In genomic region chr4:134132086-134132783, GRCh38 we compare ENCODE assay signal across 14 cellular contexts.
"Had no signal": no experiment of that assay in that cellular context is flagged by ENCODE, and none has a peak within 500 bp of the region (broad histone marks: within the 10 kb centered on the region; RNA-seq: fewer than 3 reads in every experiment).

No MANE protein-coding gene starts in this region.

- H3K36me3 ChIP-seq: ovary, stomach had no signal

- H3K36me3 Mint-ChIP-seq: activated naive CD4-positive, alpha-beta T cell treated with anti-CD3 and anti-CD28 coated beads, Interleukin-2, amount 50 U/mL, for 24 hours; brain had no signal

- H3K4me3 ChIP-seq: ovary, stomach had no signal

- H3K9me3 ChIP-seq: ovary had no signal

- H3K27me3 Mint-ChIP-seq: activated naive CD4-positive, alpha-beta T cell treated with anti-CD3 and anti-CD28 coated beads, Interleukin-2, amount 50 U/mL, for 24 hours; central memory CD8-positive, alpha-beta T cell had no signal

- H3K4me1 Mint-ChIP-seq: activated naive CD4-positive, alpha-beta T cell treated with anti-CD3 and anti-CD28 coated beads, Interleukin-2, amount 50 U/mL, for 24 hours; brain; central memory CD8-positive, alpha-beta T cell had no signal

- H3K4me3 Mint-ChIP-seq: activated naive CD4-positive, alpha-beta T cell treated with anti-CD3 and anti-CD28 coated beads, Interleukin-2, amount 50 U/mL, for 24 hours; brain; central memory CD8-positive, alpha-beta T cell had no signal

- H3K27ac ChIP-seq: ovary, stomach had no signal

- H3K27me3 ChIP-seq: ovary, stomach had no signal

- H3K4me1 ChIP-seq: stomach had no signal

- H3K27ac Mint-ChIP-seq: activated naive CD4-positive, alpha-beta T cell treated with anti-CD3 and anti-CD28 coated beads, Interleukin-2, amount 50 U/mL, for 24 hours; brain had no signal

- DNase-seq: activated effector memory CD4-positive, alpha-beta T cell treated with Interleukin-2 at 50 U/mL for 16 hours; activated T-cell treated with anti-CD3 and anti-CD28 coated beads, Interleukin-2, amount 50 U/mL, for 1 hour; amniotic stem cell; effector memory CD4-positive, alpha-beta T cell; erythroblast; hypothalamus; kidney glomerular epithelial cell; ovary; stimulated activated CD4-positive, alpha-beta T cell treated with anti-CD3 and anti-CD28 coated beads, Interleukin-15, amount 100 ng/mL, for 24 hours; stimulated activated CD4-positive, alpha-beta T cell treated with anti-CD3 and anti-CD28 coated beads, Interleukin-4, amount 100 ng/mL, for 24 hours; stomach had no signal
